In the genomic region with DNA sequence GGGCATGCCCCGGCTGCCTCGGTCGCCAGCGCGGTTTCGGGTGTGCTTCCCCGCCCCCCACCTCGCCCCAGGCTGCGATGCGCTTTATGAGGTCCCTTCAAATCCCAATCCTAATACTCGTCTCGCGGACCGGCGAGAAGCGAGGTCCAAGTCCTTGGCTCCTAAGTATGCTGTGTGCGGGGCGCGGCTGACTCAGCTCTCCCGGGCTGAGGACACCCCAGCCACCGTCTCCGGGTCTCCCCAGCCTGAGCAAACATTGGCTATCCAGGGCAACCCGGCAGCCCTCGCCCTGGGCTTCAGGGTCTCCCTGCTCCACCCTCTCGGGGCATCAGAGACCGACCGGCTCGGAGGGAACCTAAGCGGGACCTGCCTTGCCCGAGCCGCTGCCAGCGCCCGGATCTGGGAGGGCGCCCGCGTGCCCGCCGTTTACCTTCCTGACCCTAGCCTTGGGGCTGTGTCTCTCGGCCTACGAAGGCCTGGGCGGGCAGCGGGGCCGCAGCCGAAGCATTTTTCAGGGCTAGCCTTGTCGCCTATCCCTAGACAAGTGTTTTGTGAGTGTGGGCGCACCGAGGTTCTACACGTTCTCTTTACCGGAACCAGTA, we compare ENCODE assay signal across 8 cellular contexts. TPM values are rescaled to one million over a fixed set of nuclear protein-coding genes. Genes with fewer than 3 reads are reported as not detected.
DNase-seq lines count a peak whose midpoint lies in the region; ATAC-seq, FAIRE-seq and TF ChIP-seq lines count a peak whose summit lies in the region.

No MANE protein-coding gene starts in this region.

- H3K4me3 ChIP-seq in GM12878 (peak overlapping the region; percentile 98), iPS-18c (ENCODE audit: insufficient read depth, low read depth, low read length) (peak overlapping the region; percentile 71)

- no peak for TF ChIP-seq CTCF in GM12878 (IDR thresholded peaks at IDR 0.05 in 2 of 3, conservative IDR thresholded peaks at IDR 0.05 in 1 of 3; ENCODE audit: control insufficient read depth in 2 of 3, extremely low read depth in 1 of 3, insufficient read depth in 1 of 3, low read depth in 3 of 3, low read length in 3 of 3)

- CTCF ChIA-PET in GM12878 (lab: Yijun Ruan, JAX): interaction anchor here (0.6 kb wide), 1 partner anchor 98 kb away, joined by 3 read pairs; no protein-coding TSS in a partner anchor

- peak overlapping the region; percentile 48 for H2AFZ ChIP-seq in GM12878 (ENCODE audit: control insufficient read depth, low read depth, low read length)

- BruUV-seq in GM12878 (replicated peaks; lab: Mats Ljungman, UMichigan): no TSS peak

- TF ChIP-seq RAD21 in GM12878 (IDR thresholded peaks at IDR 0.05; ENCODE audit: insufficient read depth, low read depth, low read length): no peak

- no peak for TF ChIP-seq EP300 in GM12878 (IDR thresholded peaks at IDR 0.05; ENCODE audit: borderline replicate concordance in 1 of 2, control insufficient read depth in 1 of 2, low read depth in 2 of 2, low read length in 2 of 2)

- DNase-seq in NCI-H2196 (lab: John Stamatoyannopoulos, UW; ENCODE audit: unreplicated experiment): peak; percentile 16
- no peak for DNase-seq in NCI-H2196 treated with DMSO at 0.1 percent for 48 hours (lab: John Stamatoyannopoulos, UW; ENCODE audit: unreplicated experiment)
- DNase-seq in SW480 (ENCODE audit: low spot score): peak; percentile 60
- DNase-seq in GM12878 (ENCODE audit: low read depth, low spot score): no peak
- DNase-seq in sciatic nerve (ENCODE audit: low spot score): peak; percentile 79

- peaks cover 0 to 18% of the 10 kb centered on the region in 2 experiments; a peak in 2 of 4 replicates for H3K36me3 ChIP-seq in GM12878 (ENCODE audit: control insufficient read depth in 2 of 2, insufficient read depth in 2 of 2, low read length in 1 of 2)

- no peaks in the 10 kb centered on the region; the same call in 2 of the 3 replicates for H3K9me3 ChIP-seq in GM12878 (replicated peaks; ENCODE audit: control insufficient read depth, insufficient read depth, low read length)
- H3K9me3 ChIP-seq in iPS-18c (ENCODE audit: control insufficient read depth, insufficient read depth, low read length): no peaks in the 10 kb centered on the region

- ATAC-seq in HG03175 (IDR thresholded peaks at IDR 0.05; ENCODE audit: unreplicated experiment) (peak; percentile 21), GM12878 (peak; percentile 44), sciatic nerve (peak; percentile 46), HG02938 (IDR thresholded peaks at IDR 0.05; ENCODE audit: unreplicated experiment) (no peak)

- H3K9ac ChIP-seq in GM12878 (ENCODE audit: control insufficient read depth, insufficient read depth, low read length): peak overlapping the region; percentile 81

- H3K4me1 ChIP-seq in GM12878 (ENCODE audit: control insufficient read depth, insufficient read depth, low read length): peaks cover 33% of the 10 kb centered on the region

- POLR2A ChIA-PET in GM12878 (lab: Charles Lee): interaction anchor here (1.3 to 4.2 kb wide), 2 partner anchors 11 to 88 kb away, joined by 3 to 32 read pairs; no protein-coding TSS in a partner anchor

- in situ Hi-C loops in GM12878 (cut with MboI): loop anchor here (10.0 kb wide), 1 partner anchor 87 kb away; no protein-coding TSS in a partner anchor

- SMC1A ChIA-PET in GM12878 (lab: Charles Lee; ENCODE audit: uncharacterized antibody, unreplicated experiment): interaction anchor here (2.4 to 2.5 kb wide), 2 partner anchors 26 to 88 kb away, joined by 12 to 13 read pairs; no protein-coding TSS in a partner anchor

- peak; percentile 34 for TF ChIP-seq POLR2A in GM12878 (IDR thresholded peaks at IDR 0.05; ENCODE audit: low read depth, low read length)

- H3K79me2 ChIP-seq in GM12878 (ENCODE audit: control insufficient read depth, insufficient read depth, low read length): peaks cover 62% of the 10 kb centered on the region

- H3K4me2 ChIP-seq in GM12878 (ENCODE audit: control insufficient read depth, insufficient read depth): peak overlapping the region; percentile 94

- under 1% methylated on average over 49 of the region's 49 CpGs for WGBS in GM12878 (ENCODE audit: insufficient coverage, insufficient replicate concordance, low lambda C conversion rate, missing lambda C conversion rate)

- RAD21 ChIA-PET in GM12878 (lab: Charles Lee; ENCODE audit: unreplicated experiment): interaction anchor here (1.6 to 4.2 kb wide), 6 partner anchors 34 to 104 kb away, joined by 4 to 31 read pairs (median 6); no protein-coding TSS in a partner anchor

- H4K20me1 ChIP-seq in GM12878 (ENCODE audit: control insufficient read depth, insufficient read depth): no peaks in the 10 kb centered on the region; the same call in 1 of the 2 replicates

- H3K27ac ChIP-seq in GM12878 (ENCODE audit: control insufficient read depth, insufficient read depth): peak overlapping the region; percentile 87

- intact Hi-C loops in GM12878 (cut with micrococcal nuclease; ENCODE audit: unreplicated experiment): loop anchor here (2.0 to 10.0 kb wide), 4 partner anchors 49 to 333 kb away; a partner anchor contains a TSS
- intact Hi-C loops in sciatic nerve (cut with DNase I): loop anchor here (5.0 kb wide), 1 partner anchor 86 kb away; no protein-coding TSS in a partner anchor

- H3K27me3 ChIP-seq in GM12878 (replicated peaks in 1 of 2; ENCODE audit: control insufficient read depth in 2 of 2, insufficient read depth in 2 of 2, low read length in 1 of 2): no peaks in the 10 kb centered on the region

- FAIRE-seq in GM12878 (lab: Jason Lieb, UNC): no peak

TF ChIP-seq in GM12878, 131 proteins besides CTCF, POLR2A, EP300 and RAD21 (continues in another document):
- no peak for TF ChIP-seq NR2C1 (IDR thresholded peaks at IDR 0.05)
- TF ChIP-seq, protein P1, sequence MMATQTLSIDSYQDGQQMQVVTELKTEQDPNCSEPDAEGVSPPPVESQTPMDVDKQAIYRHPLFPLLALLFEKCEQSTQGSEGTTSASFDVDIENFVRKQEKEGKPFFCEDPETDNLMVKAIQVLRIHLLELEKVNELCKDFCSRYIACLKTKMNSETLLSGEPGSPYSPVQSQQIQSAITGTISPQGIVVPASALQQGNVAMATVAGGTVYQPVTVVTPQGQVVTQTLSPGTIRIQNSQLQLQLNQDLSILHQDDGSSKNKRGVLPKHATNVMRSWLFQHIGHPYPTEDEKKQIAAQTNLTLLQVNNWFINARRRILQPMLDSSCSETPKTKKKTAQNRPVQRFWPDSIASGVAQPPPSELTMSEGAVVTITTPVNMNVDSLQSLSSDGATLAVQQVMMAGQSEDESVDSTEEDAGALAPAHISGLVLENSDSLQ (IDR thresholded peaks at IDR 0.05): no peak
- TF ChIP-seq, protein P2, sequence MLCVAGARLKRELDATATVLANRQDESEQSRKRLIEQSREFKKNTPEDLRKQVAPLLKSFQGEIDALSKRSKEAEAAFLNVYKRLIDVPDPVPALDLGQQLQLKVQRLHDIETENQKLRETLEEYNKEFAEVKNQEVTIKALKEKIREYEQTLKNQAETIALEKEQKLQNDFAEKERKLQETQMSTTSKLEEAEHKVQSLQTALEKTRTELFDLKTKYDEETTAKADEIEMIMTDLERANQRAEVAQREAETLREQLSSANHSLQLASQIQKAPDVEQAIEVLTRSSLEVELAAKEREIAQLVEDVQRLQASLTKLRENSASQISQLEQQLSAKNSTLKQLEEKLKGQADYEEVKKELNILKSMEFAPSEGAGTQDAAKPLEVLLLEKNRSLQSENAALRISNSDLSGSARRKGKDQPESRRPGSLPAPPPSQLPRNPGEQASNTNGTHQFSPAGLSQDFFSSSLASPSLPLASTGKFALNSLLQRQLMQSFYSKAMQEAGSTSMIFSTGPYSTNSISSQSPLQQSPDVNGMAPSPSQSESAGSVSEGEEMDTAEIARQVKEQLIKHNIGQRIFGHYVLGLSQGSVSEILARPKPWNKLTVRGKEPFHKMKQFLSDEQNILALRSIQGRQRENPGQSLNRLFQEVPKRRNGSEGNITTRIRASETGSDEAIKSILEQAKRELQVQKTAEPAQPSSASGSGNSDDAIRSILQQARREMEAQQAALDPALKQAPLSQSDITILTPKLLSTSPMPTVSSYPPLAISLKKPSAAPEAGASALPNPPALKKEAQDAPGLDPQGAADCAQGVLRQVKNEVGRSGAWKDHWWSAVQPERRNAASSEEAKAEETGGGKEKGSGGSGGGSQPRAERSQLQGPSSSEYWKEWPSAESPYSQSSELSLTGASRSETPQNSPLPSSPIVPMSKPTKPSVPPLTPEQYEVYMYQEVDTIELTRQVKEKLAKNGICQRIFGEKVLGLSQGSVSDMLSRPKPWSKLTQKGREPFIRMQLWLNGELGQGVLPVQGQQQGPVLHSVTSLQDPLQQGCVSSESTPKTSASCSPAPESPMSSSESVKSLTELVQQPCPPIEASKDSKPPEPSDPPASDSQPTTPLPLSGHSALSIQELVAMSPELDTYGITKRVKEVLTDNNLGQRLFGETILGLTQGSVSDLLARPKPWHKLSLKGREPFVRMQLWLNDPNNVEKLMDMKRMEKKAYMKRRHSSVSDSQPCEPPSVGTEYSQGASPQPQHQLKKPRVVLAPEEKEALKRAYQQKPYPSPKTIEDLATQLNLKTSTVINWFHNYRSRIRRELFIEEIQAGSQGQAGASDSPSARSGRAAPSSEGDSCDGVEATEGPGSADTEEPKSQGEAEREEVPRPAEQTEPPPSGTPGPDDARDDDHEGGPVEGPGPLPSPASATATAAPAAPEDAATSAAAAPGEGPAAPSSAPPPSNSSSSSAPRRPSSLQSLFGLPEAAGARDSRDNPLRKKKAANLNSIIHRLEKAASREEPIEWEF (IDR thresholded peaks at IDR 0.05; ENCODE audit: insufficient replicate concordance, low read depth, low read length): no peak

RNA-seq across cellular contexts. Expression of a gene that starts 1.2 kb away (rescaled TPM):
- 128 and 140 TPM in 2 replicates for total RNA-seq in GM12878 (2013; cell fraction: nucleolus; rRNA removed)
- total RNA-seq in GM12878 (2014; rRNA removed) (16.5 and 17.5 TPM in 2 replicates), GM12878 (2014; rRNA removed; fragmentation: Illumina TruSeq; extraction: Trizol) (14.2 and 14.6 TPM in 2 replicates), GM12878 (2021) (34.4 and 38.7 TPM in 2 replicates), sciatic nerve (81.2 TPM)
- polyA plus RNA-seq in GM12878 (2011; ENCODE audit: low read depth): 4.5 TPM
- polyA plus RNA-seq in GM12878 (2011; rRNA removed) (8.8 and 11.6 TPM in 2 replicates), GM12878 (2014; fragmentation: Illumina TruSeq; extraction: Trizol) (8.8 and 14.7 TPM in 2 replicates), GM12878 (2014; fragmentation: Nextera tagmentation; extraction: Ambion mirVana) (1 to 10 TPM; 1.3 TPM), GM12878 (2014; rRNA removed) (20.3 and 20.9 TPM in 2 replicates), GM12878 (2016; fragmentation: Nextera tagmentation; extraction: Ambion mirVana) (1 to 10 TPM; 2.2 to 5.2 TPM)
- polyA plus RNA-seq in GM12878 (2011; cell fraction: cytosol; rRNA removed): 12.4 and 12.8 TPM in 2 replicates
- 20.1 and 27.3 TPM in 2 replicates for polyA plus RNA-seq in GM12878 (2011; cell fraction: nucleus; rRNA removed)
- polyA plus RNA-seq in GM12878 (2012): 10.6 and 14.4 TPM in 2 replicates
- 18.1 and 33.2 TPM in 2 replicates for polyA minus RNA-seq in GM12878 (2011; rRNA and poly(A)+ RNA removed)
- polyA minus RNA-seq in GM12878 (2011; cell fraction: cytosol; rRNA and poly(A)+ RNA removed): 11.4 and 12.6 TPM in 2 replicates
- 28.3 and 47.7 TPM in 2 replicates for polyA minus RNA-seq in GM12878 (2011; cell fraction: nucleus; rRNA and poly(A)+ RNA removed)

Comparison
In these comparisons a context has a peak if more than half of its experiments do, and no peak if none do; other contexts are left out.
1. DNase-seq: peak in NCI-H2196 (single experiment), SW480 (single experiment) and sciatic nerve (single experiment); none in NCI-H2196 treated with DMSO at 0.1 percent for 48 hours (single experiment) and GM12878 (single experiment).